Comparison of ENCODE assay signal across 28 cellular contexts in genomic region chrX:148885203-148885602, GRCh38.
"Had no signal": no experiment of that assay in that cellular context is flagged by ENCODE, and none has a peak within 500 bp of the region (broad histone marks: within the 10 kb centered on the region; RNA-seq: fewer than 3 reads in every experiment).

No MANE protein-coding gene starts in this region.

- H3K4me3 Mint-ChIP-seq: activated CD4-positive, alpha-beta T cell treated with anti-CD3 and anti-CD28 coated beads, Interleukin-2, amount 10 ng/mL, durations not matched to agents 24 days and 14 days; activated CD8-positive, alpha-beta memory T cell treated with anti-CD3 and anti-CD28 coated beads, Interleukin-2, amount 10 ng/mL, durations not matched to agents 7 days and 5 days; activated CD8-positive, alpha-beta T cell treated with anti-CD3 and anti-CD28 coated beads for 36 hours; activated naive CD4-positive, alpha-beta T cell treated with anti-CD3 and anti-CD28 coated beads, Interleukin-2, amount 50 U/mL, for 24 hours; activated T-helper 1 cell treated with anti-CD3 and anti-CD28 coated beads, Interleukin-12 subunit alpha, Interleukin-12 subunit beta, Interleukin-2, Interleukin-4 antibody, amounts not matched to agents 30 ng/mL and 10 ng/mL and 1 ng/mL, durations not matched to agents 14 hours and 24 hours and 36 hours; brain; natural killer cell; stimulated activated naive B cell treated with anti-CD40 and anti-IgM and Interleukin-4, amounts not matched to agents 10 μg/mL and 1 μg/mL and 100 μg/mL, for 72 hours had no signal

- H3K27ac Mint-ChIP-seq: activated CD4-positive, alpha-beta T cell treated with anti-CD3 and anti-CD28 coated beads, Interleukin-2, amount 10 ng/mL, durations not matched to agents 24 days and 14 days; activated CD8-positive, alpha-beta memory T cell treated with anti-CD3 and anti-CD28 coated beads, Interleukin-2, amount 10 ng/mL, durations not matched to agents 7 days and 5 days; activated CD8-positive, alpha-beta T cell treated with anti-CD3 and anti-CD28 coated beads for 36 hours; activated naive CD4-positive, alpha-beta T cell treated with anti-CD3 and anti-CD28 coated beads, Interleukin-2, amount 50 U/mL, for 24 hours; activated T-helper 1 cell treated with anti-CD3 and anti-CD28 coated beads, Interleukin-12 subunit alpha, Interleukin-12 subunit beta, Interleukin-2, Interleukin-4 antibody, amounts not matched to agents 30 ng/mL and 10 ng/mL and 1 ng/mL, durations not matched to agents 14 hours and 24 hours and 36 hours; brain; natural killer cell; stimulated activated naive B cell treated with anti-CD40 and anti-IgM and Interleukin-4, amounts not matched to agents 10 μg/mL and 1 μg/mL and 100 μg/mL, for 72 hours had no signal

- H3K36me3 ChIP-seq: esophagus muscularis mucosa, ovary, prostate gland, uterus had no signal

- H3K4me1 ChIP-seq: esophagus muscularis mucosa, prostate gland, testis, uterus had no signal

- DNase-seq: activated CD4-positive, alpha-beta T cell treated with anti-CD3 and anti-CD28 coated beads, Interleukin-2, amount 10 ng/mL, durations not matched to agents 24 days and 14 days; activated CD8-positive, alpha-beta memory T cell treated with anti-CD3 and anti-CD28 coated beads, Interleukin-2, amount 10 ng/mL, durations not matched to agents 7 days and 5 days; activated CD8-positive, alpha-beta T cell treated with anti-CD3 and anti-CD28 coated beads for 36 hours; activated gamma-delta T cell; aorta; caudate nucleus; effector memory CD4-positive, alpha-beta T cell; glutamatergic neuron; kidney glomerular epithelial cell; left ventricle myocardium superior; mammary epithelial cell; midbrain; natural killer cell; ovary; stimulated activated CD4-positive, alpha-beta T cell treated with anti-CD3 and anti-CD28 coated beads, Interleukin-2, amount 100 ng/mL, for 48 hours; stimulated activated CD8-positive, alpha-beta memory T cell treated with anti-CD3 and anti-CD28 coated beads, Interleukin-4, amount 100 ng/mL, for 48 hours; stimulated activated naive B cell treated with anti-CD40 and anti-IgM and Interleukin-4, amounts not matched to agents 10 μg/mL and 1 μg/mL and 100 μg/mL, for 72 hours; T1000; testis; trophoblast cell; uterus had no signal

- H3K4me3 ChIP-seq: esophagus muscularis mucosa, hepatocyte, ovary, prostate gland, testis, uterus had no signal

- H3K36me3 Mint-ChIP-seq: activated CD8-positive, alpha-beta memory T cell treated with anti-CD3 and anti-CD28 coated beads, Interleukin-2, amount 10 ng/mL, durations not matched to agents 7 days and 5 days; activated naive CD4-positive, alpha-beta T cell treated with anti-CD3 and anti-CD28 coated beads, Interleukin-2, amount 50 U/mL, for 24 hours; brain; natural killer cell; stimulated activated naive B cell treated with anti-CD40 and anti-IgM and Interleukin-4, amounts not matched to agents 10 μg/mL and 1 μg/mL and 100 μg/mL, for 72 hours had no signal

- H3K9me3 ChIP-seq: esophagus muscularis mucosa, ovary, prostate gland, testis, uterus had no signal

- H3K27me3 Mint-ChIP-seq: activated CD4-positive, alpha-beta T cell treated with anti-CD3 and anti-CD28 coated beads, Interleukin-2, amount 10 ng/mL, durations not matched to agents 24 days and 14 days; activated CD8-positive, alpha-beta memory T cell treated with anti-CD3 and anti-CD28 coated beads, Interleukin-2, amount 10 ng/mL, durations not matched to agents 7 days and 5 days; activated CD8-positive, alpha-beta T cell treated with anti-CD3 and anti-CD28 coated beads for 36 hours; activated naive CD4-positive, alpha-beta T cell treated with anti-CD3 and anti-CD28 coated beads, Interleukin-2, amount 50 U/mL, for 24 hours; brain; stimulated activated naive B cell treated with anti-CD40 and anti-IgM and Interleukin-4, amounts not matched to agents 10 μg/mL and 1 μg/mL and 100 μg/mL, for 72 hours had no signal

- H3K9me3 Mint-ChIP-seq: activated CD4-positive, alpha-beta T cell treated with anti-CD3 and anti-CD28 coated beads, Interleukin-2, amount 10 ng/mL, durations not matched to agents 24 days and 14 days; activated CD8-positive, alpha-beta T cell treated with anti-CD3 and anti-CD28 coated beads for 36 hours; activated naive CD4-positive, alpha-beta T cell treated with anti-CD3 and anti-CD28 coated beads, Interleukin-2, amount 50 U/mL, for 24 hours; activated T-helper 1 cell treated with anti-CD3 and anti-CD28 coated beads, Interleukin-12 subunit alpha, Interleukin-12 subunit beta, Interleukin-2, Interleukin-4 antibody, amounts not matched to agents 30 ng/mL and 10 ng/mL and 1 ng/mL, durations not matched to agents 14 hours and 24 hours and 36 hours; brain; natural killer cell; stimulated activated naive B cell treated with anti-CD40 and anti-IgM and Interleukin-4, amounts not matched to agents 10 μg/mL and 1 μg/mL and 100 μg/mL, for 72 hours had no signal

- H3K27ac ChIP-seq: esophagus muscularis mucosa, hepatocyte, ovary, prostate gland, testis, uterus had no signal

- H3K27me3 ChIP-seq: esophagus muscularis mucosa, hepatocyte, ovary, testis, uterus had no signal

- H3K4me1 Mint-ChIP-seq: activated CD4-positive, alpha-beta T cell treated with anti-CD3 and anti-CD28 coated beads, Interleukin-2, amount 10 ng/mL, durations not matched to agents 24 days and 14 days; activated CD8-positive, alpha-beta memory T cell treated with anti-CD3 and anti-CD28 coated beads, Interleukin-2, amount 10 ng/mL, durations not matched to agents 7 days and 5 days; activated naive CD4-positive, alpha-beta T cell treated with anti-CD3 and anti-CD28 coated beads, Interleukin-2, amount 50 U/mL, for 24 hours; brain; natural killer cell; stimulated activated naive B cell treated with anti-CD40 and anti-IgM and Interleukin-4, amounts not matched to agents 10 μg/mL and 1 μg/mL and 100 μg/mL, for 72 hours had no signal

- ATAC-seq: activated CD4-positive, CD25-positive, alpha-beta regulatory T cell treated with anti-CD3 and anti-CD28 coated beads, Interleukin-2, amount 50 U/mL, for 24 hours; activated CD8-positive, alpha-beta memory T cell treated with anti-CD3 and anti-CD28 coated beads, Interleukin-2, amount 10 ng/mL, durations not matched to agents 7 days and 5 days; activated CD8-positive, alpha-beta T cell treated with anti-CD3 and anti-CD28 coated beads for 36 hours; left ventricle myocardium superior; natural killer cell; stimulated activated naive B cell treated with anti-CD40 and anti-IgM and Interleukin-4, amounts not matched to agents 10 μg/mL and 1 μg/mL and 100 μg/mL, for 72 hours had no signal
